ENCODE assay signal across 29 cellular contexts in genomic region chr21:35349378-35350080, GRCh38.
DNase-seq lines count a peak whose midpoint lies in the region; ATAC-seq and TF ChIP-seq lines count a peak whose summit lies in the region.
"Had no signal": no experiment of that assay in that cellular context is flagged by ENCODE, and none has a peak within 500 bp of the region (broad histone marks: within the 10 kb centered on the region; RNA-seq: fewer than 3 reads in every experiment).

No MANE protein-coding gene starts in this region.

- in situ Hi-C loops in astrocyte of the cerebellum (cut with HindIII; ENCODE audit: low sequenced_read_pairs): no loop called here

- peaks cover 13% of the 10 kb centered on the region for H3K4me1 ChIP-seq in smooth muscle cell (ENCODE audit: low read depth)
- H3K4me1 ChIP-seq: left ventricle myocardium inferior, right atrium auricular region had no signal

- H3K9me3 ChIP-seq in smooth muscle cell (replicated peaks; ENCODE audit: low read depth): no peaks in the 10 kb centered on the region
- H3K9me3 ChIP-seq: left ventricle myocardium inferior, right atrium auricular region had no signal

- DNase-seq in EH (ENCODE audit: low read depth) (peak; percentile 83), astrocyte of the cerebellum (ENCODE audit: low read depth) (peak; percentile 81), fibroblast of pulmonary artery (ENCODE audit: low read depth) (peak; percentile 17), smooth muscle cell (lab: John Stamatoyannopoulos, UW; ENCODE audit: unreplicated experiment) (no peak), SIG-M5 treated with dmso at 0.1 percent for 504 hours (lab: John Stamatoyannopoulos, UW; ENCODE audit: unreplicated experiment) (no peak), pons (ENCODE audit: low spot score) (no peak)
- DNase-seq: activated CD4-positive, alpha-beta T cell treated with anti-CD3 and anti-CD28 coated beads, Interleukin-2, amount 10 ng/mL, durations not matched to agents 24 days and 14 days; activated naive CD4-positive, alpha-beta T cell treated with anti-CD3 and anti-CD28 coated beads for 36 hours; activated T-cell treated with anti-CD3 and anti-CD28 coated beads, Interleukin-2, amount 50 U/mL, for 48 hours; AML-193; amniotic stem cell; CD8-positive, alpha-beta memory T cell; dorsolateral prefrontal cortex; left ventricle myocardium inferior; midbrain; naive thymus-derived CD8-positive, alpha-beta T cell; NCI-H1105; NCI-H2029 treated with DMSO at 0.1 percent for 48 hours; NCI-H345; NCI-H774; stimulated activated CD4-positive, alpha-beta T cell treated with anti-CD3 and anti-CD28 coated beads, Interleukin-12 subunit alpha, Interleukin-12 subunit beta, amount 100 ng/mL, for 4 hours; stimulated activated CD4-positive, alpha-beta T cell treated with anti-CD3 and anti-CD28 coated beads, Interleukin-4, amount 100 ng/mL, for 4 hours; stimulated activated naive CD4-positive, alpha-beta T cell treated with Interleukin-2 at 50 U/mL for 16 hours had no signal

- H3K4me2 ChIP-seq in smooth muscle cell: peak overlapping the region; percentile 6
- H3K4me2 ChIP-seq: hepatocyte had no signal

- H3K9ac ChIP-seq in smooth muscle cell (ENCODE audit: low read depth): no peak overlapping the region

- WGBS in smooth muscle cell (ENCODE audit: low lambda C conversion rate): 81% methylated on average over 9 of the region's 9 CpGs

- ATAC-seq in HG03108 (IDR thresholded peaks at IDR 0.05; ENCODE audit: unreplicated experiment): no peak
- ATAC-seq: naive thymus-derived CD8-positive, alpha-beta T cell; Right ventricle myocardium inferior had no signal

- H4K20me1 ChIP-seq in smooth muscle cell (ENCODE audit: low read depth): no peaks in the 10 kb centered on the region

- H3K79me2 ChIP-seq in smooth muscle cell (ENCODE audit: low read depth): no peaks in the 10 kb centered on the region
- H3K79me2 ChIP-seq: hepatocyte had no signal

- H3K27me3 ChIP-seq in smooth muscle cell (ENCODE audit: low read depth): no peaks in the 10 kb centered on the region
- H3K27me3 ChIP-seq: hepatocyte, right atrium auricular region had no signal

- peak overlapping the region; percentile 100 for H3K27ac ChIP-seq in smooth muscle cell (ENCODE audit: low read depth)
- H3K27ac ChIP-seq: dorsolateral prefrontal cortex, hepatocyte, HL-60, left ventricle myocardium inferior, right atrium auricular region, VCaP had no signal

- H3K4me3 ChIP-seq in astrocyte of the cerebellum (ENCODE audit: low read depth, low read length) (no peak overlapping the region), fibroblast of pulmonary artery (replicated peaks; ENCODE audit: low read depth, low read length) (no peak overlapping the region), smooth muscle cell (no peak overlapping the region)
- H3K4me3 ChIP-seq: dorsolateral prefrontal cortex, hepatocyte, left ventricle myocardium inferior, right atrium auricular region had no signal

- peak overlapping the region; percentile 39 for H2AFZ ChIP-seq in smooth muscle cell (ENCODE audit: low read depth)
- H2AFZ ChIP-seq: hepatocyte had no signal

- TF ChIP-seq CTCF in astrocyte of the cerebellum (IDR thresholded peaks at IDR 0.05; ENCODE audit: low read depth, low read length, missing control alignments) (no peak), fibroblast of pulmonary artery (IDR thresholded peaks at IDR 0.05; ENCODE audit: low read length, missing control alignments) (no peak), smooth muscle cell (IDR thresholded peaks at IDR 0.05; ENCODE audit: borderline replicate concordance, insufficient read depth, poor library complexity, severe bottlenecking) (no peak)

- no peaks in the 10 kb centered on the region for H3K36me3 ChIP-seq in smooth muscle cell (ENCODE audit: low read depth)
- H3K36me3 ChIP-seq: left ventricle myocardium inferior, right atrium auricular region had no signal

- peaks cover 34% of the 10 kb centered on the region for H3F3A ChIP-seq in smooth muscle cell (ENCODE audit: low read depth)

Comparison
In these comparisons a context has a peak if more than half of its experiments do, and no peak if none do; other contexts are left out.
1. DNase-seq: peak in EH (single experiment), astrocyte of the cerebellum (single experiment) and fibroblast of pulmonary artery (single experiment); none in smooth muscle cell (single experiment), SIG-M5 treated with dmso at 0.1 percent for 504 hours (single experiment) and pons (single experiment).